Comparison of ENCODE assay signal across 15 cellular contexts in genomic region chr1:158025576-158026230, GRCh38. TPM values are rescaled to one million over a fixed set of nuclear protein-coding genes. Genes with fewer than 3 reads are reported as not detected.
DNase-seq lines count a peak whose midpoint lies in the region; ATAC-seq and TF ChIP-seq lines count a peak whose summit lies in the region.
"Had no signal": no experiment of that assay in that cellular context is flagged by ENCODE, and none has a peak within 500 bp of the region (broad histone marks: within the 10 kb centered on the region; RNA-seq: fewer than 3 reads in every experiment).

No MANE protein-coding gene starts in this region.

- H3K79me1 ChIP-seq in H9 (ENCODE audit: insufficient read depth, low read depth, low read length, poor library complexity, severe bottlenecking) = no peaks in the 10 kb centered on the region

- H3K18ac ChIP-seq in H9 (ENCODE audit: insufficient read length, low read depth, low read length) = no peak overlapping the region

- H3K4ac ChIP-seq in H9 (ENCODE audit: low read depth, low read length) = no peak overlapping the region

- H3K9me3 Mint-ChIP-seq in H9 = no peaks in the 10 kb centered on the region
- H3K9me3 Mint-ChIP-seq in WTC11 = no peaks in the 10 kb centered on the region
- no peaks in the 10 kb centered on the region for H3K9me3 Mint-ChIP-seq in stimulated activated naive B cell treated with anti-CD40 and anti-IgM and Interleukin-4, amounts not matched to agents 10 μg/mL and 1 μg/mL and 100 μg/mL, for 72 hours
- H3K9me3 Mint-ChIP-seq in activated T-helper 2 cell treated with anti-CD3 and anti-CD28 coated beads, Interferon-gamma antibody, Interleukin-2, Interleukin-4, amounts not matched to agents 10 μg/mL and 5 μg/mL and 100 μg/mL, durations not matched to agents 14 hours and 24 hours and 36 hours = no peaks in the 10 kb centered on the region
- H3K9me3 Mint-ChIP-seq: activated T-cell treated with anti-CD3 and anti-CD28 coated beads, Interleukin-2, amount 50 U/mL, for 72 hours; CD14-positive monocyte; stimulated activated memory B cell treated with anti-CD40 and anti-IgM and Interleukin-4, amounts not matched to agents 10 μg/mL and 1 μg/mL and 100 μg/mL, for 72 hours had no signal

- ATAC-seq in WTC11 (peak; percentile 29), GM19463 (IDR thresholded peaks at IDR 0.05; ENCODE audit: unreplicated experiment) (no peak), GM18861 (IDR thresholded peaks at IDR 0.05; ENCODE audit: unreplicated experiment) (no peak)
- ATAC-seq in stimulated activated naive B cell treated with anti-CD40 and anti-IgM and Interleukin-4, amounts not matched to agents 10 μg/mL and 1 μg/mL and 100 μg/mL, for 72 hours (replicated peaks) = no peak
- ATAC-seq: activated T-cell treated with anti-CD3 and anti-CD28 coated beads, Interleukin-2, amount 50 U/mL, for 72 hours; stimulated activated memory B cell treated with anti-CD40 and anti-IgM and Interleukin-4, amounts not matched to agents 10 μg/mL and 1 μg/mL and 100 μg/mL, for 72 hours had no signal

- H3K23ac ChIP-seq in H9 (ENCODE audit: insufficient read length, low read depth, low read length) = no peak overlapping the region

- no peak for TF ChIP-seq CTCF in H9 (conservative IDR thresholded peaks at IDR 0.05)
- TF ChIP-seq CTCF in WTC11 (IDR thresholded peaks at IDR 0.05) = no peak

- no peaks in the 10 kb centered on the region for H4K20me1 ChIP-seq in H9 (ENCODE audit: control insufficient read depth, insufficient read depth, insufficient read length)

- no peaks in the 10 kb centered on the region for H3K27me3 ChIP-seq in H9 (ENCODE audit: insufficient read depth, low read length)

- H2AK5ac ChIP-seq in H9 (ENCODE audit: insufficient read length, low read length) = no peak overlapping the region

- POLR2A ChIA-PET in WTC11 (lab: Charles Lee) = no interaction called here

- H3K9me3 ChIP-seq in H9 (ENCODE audit: control insufficient read depth, low read depth, low read length) = no peaks in the 10 kb centered on the region

- DNase-seq in H9 = no peak
- DNase-seq in WTC11 (ENCODE audit: low spot score) = no peak
- DNase-seq in kidney tubule cell (ENCODE audit: low spot score) = peak; percentile 46
- no peak for DNase-seq in stimulated activated naive B cell treated with anti-CD40 and anti-IgM and Interleukin-4, amounts not matched to agents 10 μg/mL and 1 μg/mL and 100 μg/mL, for 72 hours
- DNase-seq in NCI-H2107 treated with DMSO at 0.1 percent for 48 hours (lab: John Stamatoyannopoulos, UW; ENCODE audit: unreplicated experiment) = no peak
- DNase-seq in activated T-helper 2 cell treated with anti-CD3 and anti-CD28 coated beads, Interferon-gamma antibody, Interleukin-2, Interleukin-4, amounts not matched to agents 10 μg/mL and 5 μg/mL and 100 μg/mL, durations not matched to agents 14 hours and 24 hours and 36 hours (ENCODE audit: low spot score) = no peak
- DNase-seq: activated CD4-positive, alpha-beta T cell treated with anti-CD3 and anti-CD28 coated beads for 4 hours; activated T-cell treated with anti-CD3 and anti-CD28 coated beads, Interleukin-2, amount 50 U/mL, for 72 hours; NCI-H1694 treated with DMSO at 0.1 percent for 48 hours; stimulated activated CD4-positive, alpha-beta T cell treated with anti-CD3 and anti-CD28 coated beads, Interleukin-4, amount 100 ng/mL, for 1 hour; SW 1271 had no signal

- H4K8ac ChIP-seq in H9 (replicated peaks; ENCODE audit: insufficient read length, low read depth, low read length) = no peak overlapping the region

- H3K9ac ChIP-seq in H9 (ENCODE audit: extremely low read depth, insufficient read length, low read length) = no peak overlapping the region

- no peak overlapping the region for H2BK120ac ChIP-seq in H9 (ENCODE audit: low read depth, low read length, poor library complexity, severe bottlenecking)

- H3K14ac ChIP-seq in H9 (ENCODE audit: insufficient read depth, low read length) = no peak overlapping the region

- peaks cover under 1 to 2% (median 2%) of the 10 kb centered on the region in 3 experiments; a peak in 4 of 7 replicates for H3K36me3 Mint-ChIP-seq in H9 (ENCODE audit: insufficient read depth in 1 of 3, low read depth in 3 of 3)
- no peaks in the 10 kb centered on the region; the same call in 1 of the 2 replicates for H3K36me3 Mint-ChIP-seq in WTC11
- no peaks in the 10 kb centered on the region for H3K36me3 Mint-ChIP-seq in stimulated activated naive B cell treated with anti-CD40 and anti-IgM and Interleukin-4, amounts not matched to agents 10 μg/mL and 1 μg/mL and 100 μg/mL, for 72 hours
- no peaks in the 10 kb centered on the region for H3K36me3 Mint-ChIP-seq in activated T-helper 2 cell treated with anti-CD3 and anti-CD28 coated beads, Interferon-gamma antibody, Interleukin-2, Interleukin-4, amounts not matched to agents 10 μg/mL and 5 μg/mL and 100 μg/mL, durations not matched to agents 14 hours and 24 hours and 36 hours (ENCODE audit: low read depth)
- H3K36me3 Mint-ChIP-seq: CD14-positive monocyte; stimulated activated memory B cell treated with anti-CD40 and anti-IgM and Interleukin-4, amounts not matched to agents 10 μg/mL and 1 μg/mL and 100 μg/mL, for 72 hours had no signal

- H3K4me2 ChIP-seq in H9 (ENCODE audit: insufficient read depth, insufficient read length, low read length) = no peak overlapping the region

- no peak overlapping the region for H2BK15ac ChIP-seq in H9 (ENCODE audit: low read depth, low read length)

- H3K4me1 ChIP-seq in H9 (ENCODE audit: insufficient read depth, low read length) = peaks cover 16% of the 10 kb centered on the region

- no peak overlapping the region for H3K56ac ChIP-seq in H9 (ENCODE audit: insufficient read length, low read depth, low read length)

- H2BK5ac ChIP-seq in H9 (ENCODE audit: insufficient read length, low read length) = no peak overlapping the region

- H3K27ac ChIP-seq in H9 (ENCODE audit: insufficient read length, low read depth, low read length) = no peak overlapping the region

- H3K27ac Mint-ChIP-seq in H9 = peak overlapping the region; percentile 13 to 71 (median 22); a peak in 5 of 7 replicates
- peak overlapping the region; percentile 24; the same call in 1 of the 2 replicates for H3K27ac Mint-ChIP-seq in WTC11
- peak overlapping the region; percentile 3 for H3K27ac Mint-ChIP-seq in stimulated activated naive B cell treated with anti-CD40 and anti-IgM and Interleukin-4, amounts not matched to agents 10 μg/mL and 1 μg/mL and 100 μg/mL, for 72 hours
- no peak overlapping the region for H3K27ac Mint-ChIP-seq in activated T-helper 2 cell treated with anti-CD3 and anti-CD28 coated beads, Interferon-gamma antibody, Interleukin-2, Interleukin-4, amounts not matched to agents 10 μg/mL and 5 μg/mL and 100 μg/mL, durations not matched to agents 14 hours and 24 hours and 36 hours
- H3K27ac Mint-ChIP-seq: activated T-cell treated with anti-CD3 and anti-CD28 coated beads, Interleukin-2, amount 50 U/mL, for 72 hours; CD14-positive monocyte; stimulated activated memory B cell treated with anti-CD40 and anti-IgM and Interleukin-4, amounts not matched to agents 10 μg/mL and 1 μg/mL and 100 μg/mL, for 72 hours had no signal

- H2AFZ ChIP-seq in H9 (ENCODE audit: low read length) = no peak overlapping the region

- H2BK20ac ChIP-seq in H9 (ENCODE audit: low read depth, low read length, poor library complexity, severe bottlenecking) = no peak overlapping the region

- H4K91ac ChIP-seq in H9 (ENCODE audit: insufficient read length, low read depth, low read length) = no peak overlapping the region

- no peak overlapping the region for H4K5ac ChIP-seq in H9 (ENCODE audit: insufficient read length, low read depth, low read length)

- H3T11ph ChIP-seq in H9 (ENCODE audit: low read length) = no peak overlapping the region

- no peaks in the 10 kb centered on the region for H3K23me2 ChIP-seq in H9 (ENCODE audit: insufficient read length, low read depth, low read length, poor library complexity, severe bottlenecking)

- peaks cover 5% of the 10 kb centered on the region; the same call in 1 of the 2 replicates for H3K79me2 ChIP-seq in H9 (ENCODE audit: insufficient read depth, low read length)

- intact Hi-C loops in activated T-helper 2 cell treated with anti-CD3 and anti-CD28 coated beads, Interferon-gamma antibody, Interleukin-2, Interleukin-4, amounts not matched to agents 10 μg/mL and 5 μg/mL and 100 μg/mL, durations not matched to agents 14 hours and 24 hours and 36 hours (cut with micrococcal nuclease) = no loop called here

- no CpG with 5 or more reads among the region's 6 CpGs for WGBS in H9 (ENCODE audit: extremely low coverage, insufficient read length, low lambda C conversion rate)

- peaks cover 36 to 49% of the 10 kb centered on the region in 2 experiments for H3K4me1 Mint-ChIP-seq in H9
- H3K4me1 Mint-ChIP-seq in WTC11 = peaks cover 62% of the 10 kb centered on the region
- no peaks in the 10 kb centered on the region for H3K4me1 Mint-ChIP-seq in stimulated activated naive B cell treated with anti-CD40 and anti-IgM and Interleukin-4, amounts not matched to agents 10 μg/mL and 1 μg/mL and 100 μg/mL, for 72 hours
- no peaks in the 10 kb centered on the region for H3K4me1 Mint-ChIP-seq in activated T-helper 2 cell treated with anti-CD3 and anti-CD28 coated beads, Interferon-gamma antibody, Interleukin-2, Interleukin-4, amounts not matched to agents 10 μg/mL and 5 μg/mL and 100 μg/mL, durations not matched to agents 14 hours and 24 hours and 36 hours (ENCODE audit: low read depth)
- H3K4me1 Mint-ChIP-seq: stimulated activated memory B cell treated with anti-CD40 and anti-IgM and Interleukin-4, amounts not matched to agents 10 μg/mL and 1 μg/mL and 100 μg/mL, for 72 hours had no signal

- CTCF ChIA-PET in WTC11 (lab: Charles Lee) = interaction anchor here (0.9 to 2.5 kb wide), 8 partner anchors 11 to 96 kb away, joined by 3 to 9 read pairs (median 4); no protein-coding TSS in a partner anchor

- H3K4me3 Mint-ChIP-seq in H9 (peak overlapping the region in 1 of 2 experiments; percentile 0; a peak in 1 of 5 replicates), WTC11 (no peak overlapping the region)
- no peak overlapping the region for H3K4me3 Mint-ChIP-seq in stimulated activated naive B cell treated with anti-CD40 and anti-IgM and Interleukin-4, amounts not matched to agents 10 μg/mL and 1 μg/mL and 100 μg/mL, for 72 hours
- no peak overlapping the region for H3K4me3 Mint-ChIP-seq in activated T-helper 2 cell treated with anti-CD3 and anti-CD28 coated beads, Interferon-gamma antibody, Interleukin-2, Interleukin-4, amounts not matched to agents 10 μg/mL and 5 μg/mL and 100 μg/mL, durations not matched to agents 14 hours and 24 hours and 36 hours (ENCODE audit: low read depth)
- H3K4me3 Mint-ChIP-seq: activated T-cell treated with anti-CD3 and anti-CD28 coated beads, Interleukin-2, amount 50 U/mL, for 72 hours; CD14-positive monocyte; stimulated activated memory B cell treated with anti-CD40 and anti-IgM and Interleukin-4, amounts not matched to agents 10 μg/mL and 1 μg/mL and 100 μg/mL, for 72 hours had no signal

- H2BK12ac ChIP-seq in H9 (ENCODE audit: insufficient read length, low read depth, low read length) = no peak overlapping the region

- H3K27me3 Mint-ChIP-seq in H9 (ENCODE audit: low read depth) = no peaks in the 10 kb centered on the region
- H3K27me3 Mint-ChIP-seq in WTC11 (ENCODE audit: low read depth) = no peaks in the 10 kb centered on the region
- peaks cover 14 to 19% of the 10 kb centered on the region in 2 donors for H3K27me3 Mint-ChIP-seq in stimulated activated naive B cell treated with anti-CD40 and anti-IgM and Interleukin-4, amounts not matched to agents 10 μg/mL and 1 μg/mL and 100 μg/mL, for 72 hours
- H3K27me3 Mint-ChIP-seq in activated T-helper 2 cell treated with anti-CD3 and anti-CD28 coated beads, Interferon-gamma antibody, Interleukin-2, Interleukin-4, amounts not matched to agents 10 μg/mL and 5 μg/mL and 100 μg/mL, durations not matched to agents 14 hours and 24 hours and 36 hours (ENCODE audit: low read depth) = no peaks in the 10 kb centered on the region

RNA-seq across cellular contexts. Expression of gene KIRREL1, which starts 32.3 kb away (rescaled TPM):
- total RNA-seq in H9 (2021) (29.9 and 30.5 TPM in 2 replicates), WTC11 (2021) (32.8 to 42.4 TPM (median 32.9 TPM) in 3 replicates)
- total RNA-seq in activated T-helper 2 cell treated with anti-CD3 and anti-CD28 coated beads, Interferon-gamma antibody, Interleukin-2, Interleukin-4, amounts not matched to agents 10 μg/mL and 5 μg/mL and 100 μg/mL, durations not matched to agents 14 hours and 24 hours and 36 hours = not detected in 2 replicates
- total RNA-seq: activated T-cell treated with anti-CD3 and anti-CD28 coated beads, Interleukin-2, amount 50 U/mL, for 72 hours had no signal

Comparison
In these comparisons a context has a peak if more than half of its experiments do, and no peak if none do; other contexts are left out.
1. RNA of gene KIRREL1, which starts 32.3 kb away (total RNA-seq): 32.8 to 42.4 TPM in WTC11 and 29.9 to 30.5 TPM in H9; not detected in activated T-helper 2 cell treated with anti-CD3 and anti-CD28 coated beads, Interferon-gamma antibody, Interleukin-2, Interleukin-4, amounts not matched to agents 10 μg/mL and 5 μg/mL and 100 μg/mL, durations not matched to agents 14 hours and 24 hours and 36 hours; every median in the first group is over 10 times any median in the second.